8 cellular contexts compared by ENCODE assay signal in genomic region chr2:179991344-179991743, GRCh38. TPM values are rescaled to one million over a fixed set of nuclear protein-coding genes. Genes with fewer than 3 reads are reported as not detected.
A peak's percentile ranks its signal among the peaks of the same experiment; 100 is the strongest.
DNase-seq lines count a peak whose midpoint lies in the region; ATAC-seq, FAIRE-seq and TF ChIP-seq lines count a peak whose summit lies in the region.

No MANE protein-coding gene starts in this region.

- no TSS peak for BruUV-seq in PC-9 (replicated peaks; lab: Mats Ljungman, UMichigan)

- no peaks in the 10 kb centered on the region for H3K4me1 Mint-ChIP-seq in astrocyte (ENCODE audit: low read depth, unreplicated experiment)

- no peak overlapping the region for H3K27ac ChIP-seq in astrocyte (ENCODE audit: low read depth, low read length)
- H3K27ac ChIP-seq in PC-9: no peak overlapping the region

- H3K36me3 ChIP-seq in astrocyte (ENCODE audit: insufficient read depth, low read length): peaks cover 7% of the 10 kb centered on the region
- peaks cover 39% of the 10 kb centered on the region for H3K36me3 ChIP-seq in PC-9 (ENCODE audit: low read depth)

- FAIRE-seq in astrocyte (lab: Jason Lieb, UNC): no peak

- intact Hi-C loops in PC-9 (cut with micrococcal nuclease; ENCODE audit: unreplicated experiment): no loop called here

- CTCF ChIA-PET in AG04449 (lab: Yijun Ruan, JAX): interaction anchor here (0.9 to 1.5 kb wide), 5 partner anchors 8 to 88 kb away, joined by 3 to 6 read pairs (median 4); no protein-coding TSS in a partner anchor
- CTCF ChIA-PET in PC-9 (lab: Charles Lee): no interaction called here

- H3F3A ChIP-seq in PC-9 (ENCODE audit: insufficient read depth, low read depth): no peaks in the 10 kb centered on the region

- no peaks in the 10 kb centered on the region for H3K27me3 Mint-ChIP-seq in astrocyte (ENCODE audit: low read depth, unreplicated experiment)

- peak; percentile 55 for ATAC-seq in HG03432 (IDR thresholded peaks at IDR 0.05; ENCODE audit: unreplicated experiment)

- H2AFZ ChIP-seq in astrocyte (ENCODE audit: low read depth, low read length) (no peak overlapping the region), PC-9 (no peak overlapping the region)

- H3K4me2 ChIP-seq in astrocyte (ENCODE audit: low read length) (no peak overlapping the region), PC-9 (no peak overlapping the region)

- DNase-seq in AG04449 (ENCODE audit: low read depth, low spot score): no peak
- peak; percentile 25 for DNase-seq in EL
- DNase-seq in astrocyte (ENCODE audit: low read depth): no peak
- DNase-seq in stimulated activated naive CD4-positive, alpha-beta T cell (lab: John Stamatoyannopoulos, UW): no peak
- DNase-seq in PC-9: no peak
- no peak for DNase-seq in medulla oblongata (ENCODE audit: extremely low spot score)
- no peak for DNase-seq in effector CD4-positive, alpha-beta T cell

- no peak overlapping the region for H3K27ac Mint-ChIP-seq in astrocyte (ENCODE audit: unreplicated experiment)

- no peak overlapping the region for H3K9ac ChIP-seq in astrocyte (ENCODE audit: low read length)

- H3K4me1 ChIP-seq in astrocyte (ENCODE audit: insufficient read depth, low read length): no peaks in the 10 kb centered on the region
- H3K4me1 ChIP-seq in PC-9 (replicated peaks; ENCODE audit: insufficient read depth): no peaks in the 10 kb centered on the region

- POLR2A ChIA-PET in AG04449 (lab: Yijun Ruan, JAX) (no interaction called here), PC-9 (lab: Charles Lee; ENCODE audit: unreplicated experiment) (interaction anchor here (0.7 kb wide), 1 partner anchor 1410 kb away, joined by 3 read pairs; no protein-coding TSS in a partner anchor)

- peaks cover 5% of the 10 kb centered on the region for H3K36me3 Mint-ChIP-seq in astrocyte (ENCODE audit: low read depth, unreplicated experiment)

- H3K79me2 ChIP-seq in astrocyte (ENCODE audit: insufficient read depth, low read length): peaks cover 40% of the 10 kb centered on the region
- peaks cover 27% of the 10 kb centered on the region for H3K79me2 ChIP-seq in PC-9 (ENCODE audit: low read depth)

- H3K27me3 ChIP-seq in astrocyte (ENCODE audit: insufficient read depth, low read length): no peaks in the 10 kb centered on the region
- H3K27me3 ChIP-seq in PC-9 (ENCODE audit: insufficient read depth, low read depth): no peaks in the 10 kb centered on the region

- H3K4me3 Mint-ChIP-seq in astrocyte (ENCODE audit: unreplicated experiment): no peak overlapping the region

- H3K4me3 ChIP-seq in AG04449 (ENCODE audit: low read depth, low read length) (no peak overlapping the region), astrocyte (ENCODE audit: insufficient read depth, low read depth, low read length) (no peak overlapping the region), PC-9 (no peak overlapping the region)

- H3K9me3 ChIP-seq in astrocyte (ENCODE audit: insufficient read depth, low read depth, low read length): no peaks in the 10 kb centered on the region
- no peaks in the 10 kb centered on the region for H3K9me3 ChIP-seq in PC-9 (ENCODE audit: insufficient read depth, low read depth)

- no peaks in the 10 kb centered on the region for H3K9me2 ChIP-seq in PC-9 (ENCODE audit: insufficient read depth)

- peaks cover 29% of the 10 kb centered on the region for H4K20me1 ChIP-seq in astrocyte (ENCODE audit: insufficient read depth, low read length)
- H4K20me1 ChIP-seq in PC-9 (ENCODE audit: insufficient read depth): peaks cover 42% of the 10 kb centered on the region

- peaks cover 2% of the 10 kb centered on the region for H3K9me3 Mint-ChIP-seq in astrocyte (ENCODE audit: unreplicated experiment)

- peak; percentile 15 for TF ChIP-seq CTCF in AG04449 (IDR thresholded peaks at IDR 0.05; ENCODE audit: insufficient read depth, low read length, missing control alignments)
- peak; percentile 3 for TF ChIP-seq CTCF in astrocyte (IDR thresholded peaks at IDR 0.05; ENCODE audit: insufficient read depth, low read depth, low read length)
- no peak for TF ChIP-seq CTCF in PC-9 (conservative IDR thresholded peaks at IDR 0.05)

RNA-seq across cellular contexts. Expression of gene CWC22, which starts 15.8 kb away (rescaled TPM):
- total RNA-seq in astrocyte: 12.3 and 13.5 TPM in 2 replicates
- 31.2 and 35.2 TPM in 2 replicates for total RNA-seq in PC-9 (2021)
